18 cellular contexts compared by ENCODE assay signal in the genomic region with DNA sequence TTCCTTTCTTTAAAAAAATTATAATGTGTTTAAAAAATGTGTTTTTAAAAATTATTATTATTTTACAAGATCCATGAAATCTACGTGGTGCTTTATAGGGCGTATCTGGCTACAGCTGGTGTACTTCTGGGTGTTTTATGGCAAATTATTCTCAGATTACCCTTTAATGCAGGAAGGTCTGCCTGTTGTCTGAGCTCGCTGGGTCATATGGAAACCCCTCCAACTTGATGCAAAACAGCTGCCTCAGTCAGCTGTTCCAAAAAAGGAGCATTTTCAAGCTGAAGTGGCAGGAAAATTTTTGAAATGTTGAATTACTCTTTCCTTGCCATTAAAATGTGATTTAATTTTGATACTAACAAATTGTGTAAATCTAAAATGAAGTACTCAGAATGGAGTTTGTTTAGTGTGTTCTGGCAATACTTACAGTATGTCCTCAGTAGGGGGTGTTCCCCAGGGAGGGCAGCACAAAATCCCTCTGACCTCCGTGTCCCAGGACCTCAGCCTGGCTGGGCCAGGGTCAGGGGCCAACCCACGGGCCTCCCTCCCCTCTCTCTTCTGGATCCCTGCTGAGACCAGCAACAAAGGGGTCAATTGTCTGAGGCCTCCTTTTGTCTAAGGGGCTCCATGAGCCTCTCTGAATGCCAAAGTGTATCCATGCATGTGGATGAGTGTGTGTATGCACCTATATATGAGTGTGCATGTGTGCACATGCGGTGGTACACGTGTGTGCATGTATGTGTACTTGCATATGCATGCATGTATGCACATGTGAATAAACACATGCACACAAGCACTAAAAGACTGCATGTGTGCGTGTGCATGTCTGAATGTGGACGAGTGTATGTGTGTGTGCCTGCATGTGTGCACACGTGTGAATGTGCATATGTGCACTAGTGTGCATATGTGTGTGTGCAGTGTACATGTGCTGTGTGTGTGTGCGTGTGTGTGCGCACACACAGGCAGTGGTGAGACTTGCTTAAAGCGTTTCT.
DNase-seq lines count a peak whose midpoint lies in the region; ATAC-seq, FAIRE-seq and TF ChIP-seq lines count a peak whose summit lies in the region.
"Had no signal": no experiment of that assay in that cellular context is flagged by ENCODE, and none has a peak within 500 bp of the region (broad histone marks: within the 10 kb centered on the region; RNA-seq: fewer than 3 reads in every experiment).

No MANE protein-coding gene starts in this region.

- H3K79me2 ChIP-seq in endothelial cell of umbilical vein (ENCODE audit: control insufficient read depth, insufficient read depth, low read length) (no peaks in the 10 kb centered on the region), neural progenitor cell (ENCODE audit: low read depth) (no peaks in the 10 kb centered on the region)

- dilution Hi-C loops in endothelial cell of umbilical vein (cut with MboI; ENCODE audit: extremely low pct_ligation_motif_present, low sequenced_read_pairs): no loop called here

- TF ChIP-seq POLR2A in endothelial cell of umbilical vein (IDR thresholded peaks at IDR 0.05; ENCODE audit: low read depth, low read length) (no peak), body of pancreas (IDR thresholded peaks at IDR 0.05) (no peak)

- H3K4me2 ChIP-seq in endothelial cell of umbilical vein (ENCODE audit: insufficient read depth, low read length) (no peak overlapping the region), neural progenitor cell (peak overlapping the region; percentile 55)
- H3K4me2 ChIP-seq: KMS-11 had no signal

- WGBS in body of pancreas, 2 donors: 75 to 77% methylated on average over 12 to 13 of the region's 13 CpGs

- no peaks in the 10 kb centered on the region for H3K9me3 Mint-ChIP-seq in neural progenitor cell
- H3K9me3 Mint-ChIP-seq: activated T-cell treated with anti-CD3 and anti-CD28 coated beads, Interleukin-2, amount 50 U/mL, for 4 hours; stimulated activated naive B cell treated with anti-CD40 and anti-IgM and Interleukin-4, amounts not matched to agents 10 μg/mL and 1 μg/mL and 100 μg/mL, for 72 hours had no signal

- H2AFZ ChIP-seq in endothelial cell of umbilical vein (ENCODE audit: low read depth, low read length) (no peak overlapping the region), neural progenitor cell (replicated peaks) (no peak overlapping the region)

- DNase-seq in HTR-8/SVneo (ENCODE audit: insufficient read length, low spot score): no peak
- DNase-seq in NCI-H2171 treated with DMSO at 0.1 percent for 48 hours (lab: John Stamatoyannopoulos, UW): peak; percentile 65
- no peak for DNase-seq in endothelial cell of umbilical vein (ENCODE audit: low read depth, low spot score)
- DNase-seq in neural progenitor cell (ENCODE audit: low spot score): peak; percentile 91
- DNase-seq in body of pancreas: no peak
- no peak for DNase-seq in cerebellum (ENCODE audit: low spot score)
- DNase-seq: activated CD4-positive, alpha-beta T cell treated with anti-CD3 and anti-CD28 coated beads for 48 hours; activated T-cell treated with anti-CD3 and anti-CD28 coated beads, Interleukin-2, amount 50 U/mL, for 4 hours; C1 segment of cervical spinal cord; Calu3; kidney glomerular epithelial cell; lower lobe of right lung; NCI-H1436; stimulated activated naive B cell treated with anti-CD40 and anti-IgM and Interleukin-4, amounts not matched to agents 10 μg/mL and 1 μg/mL and 100 μg/mL, for 72 hours had no signal

- H3K9ac ChIP-seq in endothelial cell of umbilical vein (replicated peaks; ENCODE audit: extremely low read depth, insufficient read depth, low read length): no peak overlapping the region
- H3K9ac ChIP-seq in neural progenitor cell: no peak overlapping the region
- H3K9ac ChIP-seq: KMS-11 had no signal

- no peaks in the 10 kb centered on the region for H3K4me1 ChIP-seq in endothelial cell of umbilical vein (ENCODE audit: control insufficient read depth, extremely low read depth, insufficient read depth, low read length)
- H3K4me1 ChIP-seq in neural progenitor cell: peaks cover 53% of the 10 kb centered on the region
- H3K4me1 ChIP-seq in body of pancreas: no peaks in the 10 kb centered on the region
- H3K4me1 ChIP-seq: lower lobe of right lung had no signal

- ATAC-seq in body of pancreas (no peak), GM18909 (IDR thresholded peaks at IDR 0.05; ENCODE audit: poor library complexity, unreplicated experiment) (no peak)
- ATAC-seq: activated T-cell treated with anti-CD3 and anti-CD28 coated beads, Interleukin-2, amount 50 U/mL, for 4 hours; GM12878; lower lobe of right lung; stimulated activated naive B cell treated with anti-CD40 and anti-IgM and Interleukin-4, amounts not matched to agents 10 μg/mL and 1 μg/mL and 100 μg/mL, for 72 hours had no signal

- POLR2A ChIA-PET in endothelial cell of umbilical vein (lab: Charles Lee): no interaction called here

- H3K27me3 ChIP-seq in endothelial cell of umbilical vein (ENCODE audit: control insufficient read depth in 2 of 2, insufficient read depth in 2 of 2, low read length in 2 of 2) (peaks cover 23 to 30% of the 10 kb centered on the region in 2 experiments), neural progenitor cell (no peaks in the 10 kb centered on the region), body of pancreas (no peaks in the 10 kb centered on the region)

- H3K4me3 ChIP-seq in endothelial cell of umbilical vein (replicated peaks in 1 of 3; ENCODE audit: insufficient read depth in 1 of 3, low read depth in 1 of 3, low read length in 3 of 3) (no peak overlapping the region), neural progenitor cell (peak overlapping the region; percentile 6), body of pancreas (no peak overlapping the region)
- H3K4me3 ChIP-seq: GM12878, lower lobe of right lung had no signal

- H3K4me1 Mint-ChIP-seq in neural progenitor cell: peaks cover 62% of the 10 kb centered on the region

- CTCF ChIA-PET in endothelial cell of umbilical vein (lab: Charles Lee): no interaction called here

- peaks cover 23% of the 10 kb centered on the region for H3K27me3 Mint-ChIP-seq in neural progenitor cell (ENCODE audit: insufficient read depth, low read depth)

- FAIRE-seq in HTR-8/SVneo (lab: Jason Lieb, UNC) (peak; percentile 64), endothelial cell of umbilical vein (lab: Jason Lieb, UNC) (no peak)
- FAIRE-seq: GM12878 had no signal

- no peaks in the 10 kb centered on the region for H3K36me3 ChIP-seq in endothelial cell of umbilical vein (ENCODE audit: control insufficient read depth in 2 of 2, extremely low read depth in 1 of 2, insufficient read depth in 2 of 2, low read length in 2 of 2)
- no peaks in the 10 kb centered on the region for H3K36me3 ChIP-seq in neural progenitor cell
- H3K36me3 ChIP-seq in body of pancreas (replicated peaks in 1 of 2; ENCODE audit: insufficient read depth in 1 of 2, low read depth in 2 of 2): no peaks in the 10 kb centered on the region
- H3K36me3 ChIP-seq: lower lobe of right lung, neutrophil had no signal

- no peaks in the 10 kb centered on the region for H3K9me1 ChIP-seq in endothelial cell of umbilical vein (replicated peaks; ENCODE audit: control insufficient read depth, extremely low read depth, insufficient read depth, low read length)

- H3K9me3 ChIP-seq in endothelial cell of umbilical vein (replicated peaks; ENCODE audit: control insufficient read depth, insufficient read depth, low read length) (no peaks in the 10 kb centered on the region), neural progenitor cell (ENCODE audit: low read depth) (no peaks in the 10 kb centered on the region), body of pancreas (no peaks in the 10 kb centered on the region)
- H3K9me3 ChIP-seq: lower lobe of right lung, neutrophil had no signal

- H3F3A ChIP-seq in neural progenitor cell (ENCODE audit: low read depth): peaks cover 23% of the 10 kb centered on the region

- peak overlapping the region; percentile 54 for H3K4me3 Mint-ChIP-seq in neural progenitor cell
- H3K4me3 Mint-ChIP-seq: activated T-cell treated with anti-CD3 and anti-CD28 coated beads, Interleukin-2, amount 50 U/mL, for 4 hours; stimulated activated naive B cell treated with anti-CD40 and anti-IgM and Interleukin-4, amounts not matched to agents 10 μg/mL and 1 μg/mL and 100 μg/mL, for 72 hours had no signal

- intact Hi-C loops in endothelial cell of umbilical vein (cut with micrococcal nuclease): no loop called here
- intact Hi-C loops in body of pancreas (cut with DNase I): no loop called here

- no TSS peak for BruUV-seq in endothelial cell of umbilical vein (replicated peaks; lab: Mats Ljungman, UMichigan)

- no peaks in the 10 kb centered on the region for H3K36me3 Mint-ChIP-seq in neural progenitor cell
- H3K36me3 Mint-ChIP-seq: stimulated activated naive B cell treated with anti-CD40 and anti-IgM and Interleukin-4, amounts not matched to agents 10 μg/mL and 1 μg/mL and 100 μg/mL, for 72 hours had no signal

- H4K20me1 ChIP-seq in endothelial cell of umbilical vein (replicated peaks; ENCODE audit: control insufficient read depth, extremely low read depth, insufficient read depth, low read length): no peaks in the 10 kb centered on the region
- H4K20me1 ChIP-seq in neural progenitor cell (ENCODE audit: low read depth): no peaks in the 10 kb centered on the region

- H3K27ac Mint-ChIP-seq in neural progenitor cell: peak overlapping the region; percentile 97
- H3K27ac Mint-ChIP-seq: stimulated activated naive B cell treated with anti-CD40 and anti-IgM and Interleukin-4, amounts not matched to agents 10 μg/mL and 1 μg/mL and 100 μg/mL, for 72 hours had no signal

- TF ChIP-seq CTCF in endothelial cell of umbilical vein (IDR thresholded peaks at IDR 0.05; ENCODE audit: extremely low read depth in 1 of 2, insufficient read depth in 1 of 2, low read depth in 1 of 2, low read length in 2 of 2) (no peak), neural progenitor cell (IDR thresholded peaks at IDR 0.05) (peak; percentile 10), body of pancreas (IDR thresholded peaks at IDR 0.05) (no peak)

- no peak overlapping the region for H3K27ac ChIP-seq in endothelial cell of umbilical vein (ENCODE audit: insufficient read depth, low read depth, low read length)
- no peak overlapping the region for H3K27ac ChIP-seq in neural progenitor cell
- no peak overlapping the region for H3K27ac ChIP-seq in body of pancreas
- H3K27ac ChIP-seq: KMS-11, lower lobe of right lung, neutrophil had no signal

TF ChIP-seq in endothelial cell of umbilical vein, 7 proteins besides CTCF, POLR2A, EP300 and RAD21:
- TF ChIP-seq MAX (IDR thresholded peaks at IDR 0.05; ENCODE audit: insufficient read depth, insufficient read length) (peak; percentile 39), JUN (IDR thresholded peaks at IDR 0.05; ENCODE audit: borderline replicate concordance, insufficient read depth, insufficient read length, low read depth) (no peak)

Comparison
In these comparisons a context has a peak if more than half of its experiments do, and no peak if none do; other contexts are left out.
1. DNase-seq: peak in NCI-H2171 treated with DMSO at 0.1 percent for 48 hours (single experiment) and neural progenitor cell (single experiment); none in HTR-8/SVneo (single experiment), endothelial cell of umbilical vein (single experiment), body of pancreas (0 of 4) and cerebellum (single experiment).